Comparison of ENCODE assay signal across 17 cellular contexts in the genomic region with DNA sequence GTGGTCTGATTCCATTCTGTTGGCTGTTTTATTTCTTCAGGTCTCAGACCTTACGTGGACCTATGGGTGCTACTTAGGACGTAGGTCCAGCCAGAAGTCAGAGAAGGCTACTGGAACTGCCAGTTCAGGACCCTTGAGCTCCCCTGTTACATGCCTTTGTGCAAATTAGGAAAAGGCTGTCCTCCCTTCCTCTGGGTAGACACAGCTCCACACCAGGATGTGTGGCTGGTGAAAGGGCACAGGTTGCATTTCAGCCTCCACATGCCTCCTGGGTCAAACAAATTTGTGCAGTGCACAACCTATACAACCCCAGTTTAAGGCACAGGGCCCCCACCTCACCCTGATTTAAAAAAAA. TPM values are rescaled to one million over a fixed set of nuclear protein-coding genes. Genes with fewer than 3 reads are reported as not detected.
DNase-seq lines count a peak whose midpoint lies in the region; ATAC-seq, FAIRE-seq and TF ChIP-seq lines count a peak whose summit lies in the region.
"Had no signal": no experiment of that assay in that cellular context is flagged by ENCODE, and none has a peak within 500 bp of the region (broad histone marks: within the 10 kb centered on the region; RNA-seq: fewer than 3 reads in every experiment).

No MANE protein-coding gene starts in this region.

- H3K23ac ChIP-seq in mesendoderm (ENCODE audit: low read length): no peak overlapping the region

- no peak for ATAC-seq in GM19463 (IDR thresholded peaks at IDR 0.05; ENCODE audit: unreplicated experiment)
- no peak for ATAC-seq in HG03175 (IDR thresholded peaks at IDR 0.05; ENCODE audit: unreplicated experiment)

- peak overlapping the region in 5 of 6 donors; percentile 41 to 87 (median 75) for H3K27ac Mint-ChIP-seq in immature natural killer cell
- H3K27ac Mint-ChIP-seq: neural progenitor cell had no signal

- no peak overlapping the region for H3K56ac ChIP-seq in mesendoderm (ENCODE audit: low read length)

- H3K9me3 ChIP-seq in A673 (ENCODE audit: low read depth, low read length, poor library complexity, severe bottlenecking): no peaks in the 10 kb centered on the region
- H3K9me3 ChIP-seq in SK-N-SH: no peaks in the 10 kb centered on the region
- H3K9me3 ChIP-seq: heart right ventricle had no signal

- no peaks in the 10 kb centered on the region for H3K9me3 Mint-ChIP-seq in immature natural killer cell
- H3K9me3 Mint-ChIP-seq: neural progenitor cell had no signal

- peaks cover 0 to 9% (median 3%) of the 10 kb centered on the region in 3 donors for H3K27me3 Mint-ChIP-seq in immature natural killer cell (ENCODE audit: low read depth in 3 of 3)

- H3K27me3 ChIP-seq in A673 (replicated peaks; ENCODE audit: insufficient read depth, low read depth, low read length, poor library complexity) (no peaks in the 10 kb centered on the region), SK-N-SH (ENCODE audit: insufficient read depth) (no peaks in the 10 kb centered on the region), mesendoderm (ENCODE audit: insufficient read depth, low read length, poor library complexity) (no peaks in the 10 kb centered on the region)
- H3K27me3 ChIP-seq: neural progenitor cell had no signal

- H3K4me3 ChIP-seq in A673 (ENCODE audit: low read depth, low read length, poor library complexity, severe bottlenecking) (peak overlapping the region; percentile 55), SK-N-SH (ENCODE audit: low read depth in 2 of 2, low read length in 1 of 2) (no peak overlapping the region), mesendoderm (ENCODE audit: low read length) (no peak overlapping the region)
- H3K4me3 ChIP-seq: neural progenitor cell had no signal

- no peak overlapping the region for H3K4ac ChIP-seq in mesendoderm (ENCODE audit: low read depth, low read length)

- intact Hi-C loops in A673 (cut with micrococcal nuclease; ENCODE audit: unreplicated experiment): loop anchor here (5.0 to 10.0 kb wide), 5 partner anchors 70 to 487 kb away; partner anchors contain the start of genes AKT2 and TTC9B

- H4K5ac ChIP-seq in mesendoderm (ENCODE audit: low read length): no peak overlapping the region

- H3K4me1 ChIP-seq in A673 (ENCODE audit: insufficient read depth, low read length, poor library complexity, severe bottlenecking): peaks cover 38% of the 10 kb centered on the region
- peaks cover 0 to 4% of the 10 kb centered on the region in 2 experiments; a peak in 1 of 4 replicates for H3K4me1 ChIP-seq in SK-N-SH (ENCODE audit: control insufficient read depth in 1 of 2, insufficient read depth in 2 of 2, low read depth in 1 of 2, low read length in 1 of 2)
- H3K4me1 ChIP-seq in mesendoderm (ENCODE audit: control insufficient read depth, low read depth, low read length): no peaks in the 10 kb centered on the region
- H3K4me1 ChIP-seq: neural progenitor cell had no signal

- FAIRE-seq in GM12891 (lab: Jason Lieb, UNC): peak; percentile 45
- FAIRE-seq in RCC 7860 (lab: Jason Lieb, UNC): no peak
- FAIRE-seq: GM19239, islet of Langerhans had no signal

- no peak overlapping the region for H2BK15ac ChIP-seq in mesendoderm (replicated peaks; ENCODE audit: low read depth)

- DNase-seq in A673 (ENCODE audit: low spot score) (no peak), GM12891 (ENCODE audit: insufficient read length, low spot score) (no peak), SK-N-SH (no peak), immature natural killer cell (no peak), mesendoderm (no peak), RCC 7860 (ENCODE audit: low spot score) (no peak)
- DNase-seq: activated gamma-delta T cell treated with Interleukin-2 at 50 U/mL for 16 hours, DND-41, heart right ventricle, NCI-H1092 treated with DMSO at 0.1 percent for 48 hours, NCI-H774, T-helper 1 cell had no signal

- H3K79me2 ChIP-seq in SK-N-SH (ENCODE audit: insufficient read depth) (no peaks in the 10 kb centered on the region), mesendoderm (ENCODE audit: control insufficient read depth, insufficient read depth, low read length) (no peaks in the 10 kb centered on the region)

- H3K36me3 Mint-ChIP-seq in immature natural killer cell: no peaks in the 10 kb centered on the region
- H3K36me3 Mint-ChIP-seq: neural progenitor cell had no signal

- POLR2A ChIA-PET in A673 (lab: Charles Lee; ENCODE audit: low non-redundant PET): no interaction called here
- POLR2A ChIA-PET in SK-N-SH (lab: Yijun Ruan, JAX): interaction anchor here (0.7 kb wide), 1 partner anchor 45 kb away, joined by 3 read pairs; no protein-coding TSS in a partner anchor

- 66% methylated on average over 2 of the region's 2 CpGs for WGBS in SK-N-SH (ENCODE audit: low lambda C conversion rate)
- WGBS in mesendoderm (ENCODE audit: extremely low coverage, insufficient coverage, low lambda C conversion rate): no CpG with 5 or more reads among the region's 2 CpGs

- no peak overlapping the region for H2AK5ac ChIP-seq in mesendoderm (ENCODE audit: low read length)

- H2AFZ ChIP-seq in SK-N-SH (ENCODE audit: low read depth): 0 out of 2 replicates have a peak overlapping the region, but pooled peaks have one; percentile 75

- H2BK120ac ChIP-seq in mesendoderm (ENCODE audit: low read depth, low read length): no peak overlapping the region

- no TSS peak for BruUV-seq in A673 (replicated peaks; lab: Mats Ljungman, UMichigan)

- H4K20me1 ChIP-seq in SK-N-SH (ENCODE audit: insufficient read depth): no peaks in the 10 kb centered on the region

- CTCF ChIA-PET in A673 (lab: Charles Lee) (interaction anchor here (0.6 to 1.3 kb wide), 3 partner anchors 18 to 488 kb away, joined by 3 to 7 read pairs (median 4); no protein-coding TSS in a partner anchor), SK-N-SH (lab: Yijun Ruan, JAX) (interaction anchor here (1.2 to 1.3 kb wide), 2 partner anchors 11 to 70 kb away, joined by 3 read pairs; no protein-coding TSS in a partner anchor)

- peaks cover 55% of the 10 kb centered on the region in 2 donors for H3K4me1 Mint-ChIP-seq in immature natural killer cell
- H3K4me1 Mint-ChIP-seq: neural progenitor cell had no signal

- peak overlapping the region in 3 of 5 donors; percentile 20 to 48 (median 40) for H3K4me3 Mint-ChIP-seq in immature natural killer cell
- H3K4me3 Mint-ChIP-seq: neural progenitor cell had no signal

- H3K9ac ChIP-seq in SK-N-SH (no peak overlapping the region), mesendoderm (ENCODE audit: low read length) (no peak overlapping the region)
- H3K9ac ChIP-seq: neural progenitor cell had no signal

- peak overlapping the region; percentile 70; the same call in 1 of the 2 replicates for H3K4me2 ChIP-seq in SK-N-SH
- H3K4me2 ChIP-seq in mesendoderm (ENCODE audit: low read length): no peak overlapping the region
- H3K4me2 ChIP-seq: neural progenitor cell had no signal

- no peak overlapping the region for H3K18ac ChIP-seq in mesendoderm (ENCODE audit: low read length)

- no peak for TF ChIP-seq POLR2A in GM12891 (IDR thresholded peaks at IDR 0.05; ENCODE audit: low read depth, low read length)

- no peak for TF ChIP-seq EP300 in SK-N-SH (IDR thresholded peaks at IDR 0.05; ENCODE audit: borderline replicate concordance in 1 of 2, low read depth in 1 of 2, low read length in 1 of 2)

- no peak overlapping the region for H4K8ac ChIP-seq in mesendoderm (ENCODE audit: low read depth, low read length)

- no peaks in the 10 kb centered on the region for H3K79me1 ChIP-seq in mesendoderm (ENCODE audit: low read length)

- no peaks in the 10 kb centered on the region for H3K9me2 ChIP-seq in SK-N-SH

- H3K36me3 ChIP-seq in A673 (ENCODE audit: insufficient read depth, low read length, poor library complexity, severe bottlenecking) (no peaks in the 10 kb centered on the region), SK-N-SH (replicated peaks in 1 of 2; ENCODE audit: control insufficient read depth in 1 of 2, insufficient read depth in 2 of 2, low read length in 1 of 2) (no peaks in the 10 kb centered on the region), mesendoderm (ENCODE audit: control insufficient read depth, insufficient read depth, low read length) (no peaks in the 10 kb centered on the region)
- H3K36me3 ChIP-seq: heart right ventricle, neural progenitor cell had no signal

- no peaks in the 10 kb centered on the region for H3F3A ChIP-seq in SK-N-SH (replicated peaks; ENCODE audit: insufficient read depth)

- H2BK5ac ChIP-seq in mesendoderm (ENCODE audit: low read length): no peak overlapping the region

- peak overlapping the region; percentile 92 for H3K27ac ChIP-seq in A673 (ENCODE audit: low read depth, low read length, poor library complexity, severe bottlenecking)
- H3K27ac ChIP-seq in SK-N-SH (ENCODE audit: low read depth in 2 of 2, low read length in 1 of 2): no peak overlapping the region
- no peak overlapping the region for H3K27ac ChIP-seq in mesendoderm (ENCODE audit: low read depth, low read length)
- H3K27ac ChIP-seq: heart right ventricle, neural progenitor cell had no signal

- TF ChIP-seq CTCF in A673 (conservative IDR thresholded peaks at IDR 0.05; ENCODE audit: low read depth, low read length): no peak
- no peak for TF ChIP-seq CTCF in SK-N-SH (IDR thresholded peaks at IDR 0.05)

- TF ChIP-seq RAD21 in SK-N-SH (IDR thresholded peaks at IDR 0.05; ENCODE audit: low read length): no peak

TF ChIP-seq in GM12891, 5 proteins besides CTCF, POLR2A, EP300 and RAD21 (continues in another document):
- TF ChIP-seq SPI1 (IDR thresholded peaks at IDR 0.05; ENCODE audit: low read depth, low read length) (no peak), PAX5 (IDR thresholded peaks at IDR 0.05; ENCODE audit: insufficient read depth, low read length, severe bottlenecking) (no peak), TAF1 (IDR thresholded peaks at IDR 0.05; ENCODE audit: low read depth, low read length) (no peak), POU2F2 (IDR thresholded peaks at IDR 0.05; ENCODE audit: low read depth, low read length) (no peak)

RNA-seq across cellular contexts. Expression of gene MAP3K10, which starts 43.9 kb away (rescaled TPM):
- total RNA-seq in A673 (2021): 17.8 and 21.7 TPM in 2 replicates
- polyA plus RNA-seq in GM12891 (2012; ENCODE audit: low read depth, missing spikeins): 4.1 TPM
- polyA plus RNA-seq in SK-N-SH (2012; rRNA removed) (10.7 and 11.9 TPM in 2 replicates), immature natural killer cell (under 1 TPM in 2 of 3 donors, not detected in 1; 0.36 to 0.42 TPM)
- 3.8 and 5.8 TPM in 2 replicates for polyA plus RNA-seq in SK-N-SH (2012; cell fraction: cytosol; rRNA removed)
- 45.1 and 47.4 TPM in 2 replicates for polyA plus RNA-seq in SK-N-SH (2012; cell fraction: nucleus; rRNA removed)
- 5.2 TPM for polyA plus RNA-seq in mesendoderm (2013, experiment 1 of 2)
- polyA plus RNA-seq in mesendoderm (2013, experiment 2 of 2): 5.7 TPM

RNA-seq across cellular contexts. Expression of gene ZNF780A, which starts 56.6 kb away (rescaled TPM):
- total RNA-seq in A673 (2021): 15.9 and 17.5 TPM in 2 replicates
- polyA plus RNA-seq in GM12891 (2012; ENCODE audit: low read depth, missing spikeins): 10.9 TPM
- 7.1 and 8.8 TPM in 2 replicates for polyA plus RNA-seq in SK-N-SH (2012; rRNA removed)
- polyA plus RNA-seq in SK-N-SH (2012; cell fraction: cytosol; rRNA removed): 9.7 and 14.1 TPM in 2 replicates
- polyA plus RNA-seq in SK-N-SH (2012; cell fraction: nucleus; rRNA removed): 7.7 and 10.0 TPM in 2 replicates
- 10 to 100 TPM in 2 of 3 donors, 1 to 10 TPM in 1; 9.7 to 17.3 (median 12.4) TPM for polyA plus RNA-seq in immature natural killer cell
- polyA plus RNA-seq in mesendoderm (2013, experiment 1 of 2): 9.1 TPM
- polyA plus RNA-seq in mesendoderm (2013, experiment 2 of 2): 8.5 TPM
